Comparison of ENCODE assay signal across 13 cellular contexts in genomic region chr9:32587901-32588300, GRCh38. TPM values are rescaled to one million over a fixed set of nuclear protein-coding genes. Genes with fewer than 3 reads are reported as not detected.
DNase-seq lines count a peak whose midpoint lies in the region; FAIRE-seq and TF ChIP-seq lines count a peak whose summit lies in the region.
"Had no signal": no experiment of that assay in that cellular context is flagged by ENCODE, and none has a peak within 500 bp of the region (broad histone marks: within the 10 kb centered on the region; RNA-seq: fewer than 3 reads in every experiment).

No MANE protein-coding gene starts in this region.

- H4K8ac ChIP-seq in H9 (replicated peaks; ENCODE audit: insufficient read length, low read depth, low read length), result no peak overlapping the region

- no peaks in the 10 kb centered on the region for H3K79me2 ChIP-seq in H9 (ENCODE audit: insufficient read depth, low read length)

- no peak overlapping the region for H3K27ac ChIP-seq in H9 (ENCODE audit: insufficient read length, low read depth, low read length)
- no peak overlapping the region for H3K27ac ChIP-seq in uterus
- H3K27ac ChIP-seq in suprapubic skin, result no peak overlapping the region
- H3K27ac ChIP-seq: upper lobe of left lung had no signal

- no peak overlapping the region for H3K18ac ChIP-seq in H9 (ENCODE audit: insufficient read length, low read depth, low read length)

- no peak overlapping the region for H3K14ac ChIP-seq in H9 (ENCODE audit: insufficient read depth, low read length)

- no peak overlapping the region for H2BK120ac ChIP-seq in H9 (ENCODE audit: low read depth, low read length, poor library complexity, severe bottlenecking)

- H3K36me3 Mint-ChIP-seq in H9 (ENCODE audit: insufficient read depth in 1 of 3, low read depth in 3 of 3), result no peaks in the 10 kb centered on the region
- H3K36me3 Mint-ChIP-seq: CD8-positive, alpha-beta T cell had no signal

- DNase-seq in ELR (ENCODE audit: low read depth) (peak; percentile 31), H9 (no peak), choroid plexus epithelial cell (ENCODE audit: low read depth) (peak; percentile 24), uterus (no peak), suprapubic skin (ENCODE audit: low spot score in 2 of 2) (no peak), D721Med (ENCODE audit: insufficient read length, low spot score) (no peak)
- DNase-seq: CD8-positive, alpha-beta T cell; erythroblast; mucosa of descending colon; PC-3; retina; upper lobe of left lung had no signal

- H3K27me3 Mint-ChIP-seq in H9 (ENCODE audit: low read depth), result peaks cover 2% of the 10 kb centered on the region

- no peak overlapping the region for H3K4ac ChIP-seq in H9 (ENCODE audit: low read depth, low read length)

- no peak for FAIRE-seq in D721Med (lab: Jason Lieb, UNC)

- H4K5ac ChIP-seq in H9 (ENCODE audit: insufficient read length, low read depth, low read length), result no peak overlapping the region

- H3K36me3 ChIP-seq in uterus (no peaks in the 10 kb centered on the region), suprapubic skin (no peaks in the 10 kb centered on the region)
- H3K36me3 ChIP-seq: upper lobe of left lung had no signal

- no peak overlapping the region for H3K4me3 Mint-ChIP-seq in H9
- H3K4me3 Mint-ChIP-seq: CD8-positive, alpha-beta T cell; T-helper 1 cell treated with Interleukin-12 subunit alpha and Interleukin-12 subunit beta and Interleukin-4 antibody, amounts not matched to agents 30 μg/mL and 1 μg/mL, for 36 hours had no signal

- H3K23me2 ChIP-seq in H9 (ENCODE audit: insufficient read length, low read depth, low read length, poor library complexity, severe bottlenecking), result no peaks in the 10 kb centered on the region

- no peak overlapping the region for H3K56ac ChIP-seq in H9 (ENCODE audit: insufficient read length, low read depth, low read length)

- TF ChIP-seq CTCF in H9 (conservative IDR thresholded peaks at IDR 0.05), result peak; percentile 20; the same call in 1 of the 3 replicates
- TF ChIP-seq CTCF in choroid plexus epithelial cell (conservative IDR thresholded peaks at IDR 0.05; ENCODE audit: low read depth, low read length), result no peak
- TF ChIP-seq CTCF in uterus (IDR thresholded peaks at IDR 0.05), result no peak
- TF ChIP-seq CTCF in suprapubic skin (IDR thresholded peaks at IDR 0.05), result no peak
- no peak for TF ChIP-seq CTCF in D721Med (IDR thresholded peaks at IDR 0.05; ENCODE audit: insufficient read depth, missing control alignments)

- no peak overlapping the region for H2BK5ac ChIP-seq in H9 (ENCODE audit: insufficient read length, low read length)

- H3K4me2 ChIP-seq in H9 (ENCODE audit: insufficient read depth, insufficient read length, low read length), result no peak overlapping the region

- no peaks in the 10 kb centered on the region for H3K4me1 Mint-ChIP-seq in H9

- H3K4me1 ChIP-seq in H9 (ENCODE audit: insufficient read depth, low read length) (no peaks in the 10 kb centered on the region), uterus (no peaks in the 10 kb centered on the region), suprapubic skin (no peaks in the 10 kb centered on the region)
- H3K4me1 ChIP-seq: upper lobe of left lung had no signal

- H3T11ph ChIP-seq in H9 (ENCODE audit: low read length), result no peak overlapping the region

- H3K27ac Mint-ChIP-seq in H9, result no peak overlapping the region
- H3K27ac Mint-ChIP-seq: CD8-positive, alpha-beta T cell; T-helper 1 cell treated with Interleukin-12 subunit alpha and Interleukin-12 subunit beta and Interleukin-4 antibody, amounts not matched to agents 30 μg/mL and 1 μg/mL, for 36 hours had no signal

- H4K20me1 ChIP-seq in H9 (ENCODE audit: control insufficient read depth, insufficient read depth, insufficient read length), result no peaks in the 10 kb centered on the region

- H2BK12ac ChIP-seq in H9 (ENCODE audit: insufficient read length, low read depth, low read length), result no peak overlapping the region

- intact Hi-C loops in uterus (cut with DNase I; ENCODE audit: low total_unique reads), result no loop called here

- H3K4me3 ChIP-seq in choroid plexus epithelial cell (ENCODE audit: low read depth, low read length) (no peak overlapping the region), uterus (no peak overlapping the region), suprapubic skin (no peak overlapping the region)
- H3K4me3 ChIP-seq: mucosa of descending colon, upper lobe of left lung had no signal

- H3K27me3 ChIP-seq in H9 (ENCODE audit: insufficient read depth, low read length), result no peaks in the 10 kb centered on the region
- no peaks in the 10 kb centered on the region for H3K27me3 ChIP-seq in uterus
- peaks cover 6% of the 10 kb centered on the region for H3K27me3 ChIP-seq in suprapubic skin
- H3K27me3 ChIP-seq: upper lobe of left lung had no signal

- H3K9me3 ChIP-seq in H9 (ENCODE audit: control insufficient read depth, low read depth, low read length), result no peaks in the 10 kb centered on the region
- no peaks in the 10 kb centered on the region for H3K9me3 ChIP-seq in uterus
- H3K9me3 ChIP-seq in suprapubic skin, result no peaks in the 10 kb centered on the region
- H3K9me3 ChIP-seq: mucosa of descending colon, upper lobe of left lung had no signal

- no peak overlapping the region for H2AFZ ChIP-seq in H9 (ENCODE audit: low read length)

- TF ChIP-seq EP300 in suprapubic skin (IDR thresholded peaks at IDR 0.05), result no peak

- H2BK20ac ChIP-seq in H9 (ENCODE audit: low read depth, low read length, poor library complexity, severe bottlenecking), result no peak overlapping the region

- H2AK5ac ChIP-seq in H9 (ENCODE audit: insufficient read length, low read length), result no peak overlapping the region

- H3K9me3 Mint-ChIP-seq in H9, result peaks cover 2 to 3% of the 10 kb centered on the region in 2 experiments; a peak in 2 of 5 replicates
- H3K9me3 Mint-ChIP-seq: CD8-positive, alpha-beta T cell; T-helper 1 cell treated with Interleukin-12 subunit alpha and Interleukin-12 subunit beta and Interleukin-4 antibody, amounts not matched to agents 30 μg/mL and 1 μg/mL, for 36 hours had no signal

- no peak overlapping the region for H3K9ac ChIP-seq in H9 (ENCODE audit: extremely low read depth, insufficient read length, low read length)

- no peak overlapping the region for H2BK15ac ChIP-seq in H9 (ENCODE audit: low read depth, low read length)

- no peak overlapping the region for H3K23ac ChIP-seq in H9 (ENCODE audit: insufficient read length, low read depth, low read length)

- H4K91ac ChIP-seq in H9 (ENCODE audit: insufficient read length, low read depth, low read length), result no peak overlapping the region

- no peaks in the 10 kb centered on the region for H3K79me1 ChIP-seq in H9 (ENCODE audit: insufficient read depth, low read depth, low read length, poor library complexity, severe bottlenecking)

- no peak for TF ChIP-seq POLR2A in uterus (IDR thresholded peaks at IDR 0.05)
- no peak for TF ChIP-seq POLR2A in suprapubic skin (IDR thresholded peaks at IDR 0.05)

RNA-seq across cellular contexts. Expression of gene NDUFB6, which starts 14.9 kb away (rescaled TPM):
- total RNA-seq in H9 (2021), result 60.2 and 66.4 TPM in 2 replicates
- 100 to 1,000 TPM in 1 of 4 donors, 10 to 100 TPM in 3; 33.8 to 181 (median 54.5) TPM for total RNA-seq in uterus
- total RNA-seq in suprapubic skin, result 10 to 100 TPM; 29.9 to 61.0 (median 41.1) TPM

RNA-seq across cellular contexts. Expression of gene TOPORS, which starts 35.5 kb away (rescaled TPM):
- total RNA-seq in H9 (2021), result 30.2 and 31.9 TPM in 2 replicates
- 10 to 100 TPM; 12.8 to 49.3 (median 27.3) TPM for total RNA-seq in uterus
- 10 to 100 TPM; 19.2 to 29.0 (median 23.6) TPM for total RNA-seq in suprapubic skin

RNA-seq across cellular contexts. Expression of gene SMIM27, which starts 35.8 kb away (rescaled TPM):
- total RNA-seq in H9 (2021), result 12.2 and 15.7 TPM in 2 replicates
- total RNA-seq in uterus, result 1 to 10 TPM in 2 of 4 donors, not detected in 2; 1.7 to 8.1 TPM
- 1 to 10 TPM; 3.9 to 8.1 (median 6.8) TPM for total RNA-seq in suprapubic skin

RNA-seq across cellular contexts. Expression of gene TAF1L, which starts 47.6 kb away (rescaled TPM):
- total RNA-seq in H9 (2021) (not detected in 2 replicates), uterus (under 1 TPM in 2 of 4 donors, not detected in 2; under 0.01 to 0.07 TPM), suprapubic skin (under 1 TPM in 3 of 4 donors, not detected in 1; 0.08 to 0.24 (median 0.08) TPM)
- total RNA-seq: CD8-positive, alpha-beta T cell; mucosa of descending colon; PC-3; upper lobe of left lung had no signal

Comparison
In these comparisons a context has a peak if more than half of its experiments do, and no peak if none do; other contexts are left out.
1. DNase-seq: peak in ELR (single experiment) and choroid plexus epithelial cell (single experiment); none in H9 (single experiment), uterus (0 of 2), suprapubic skin (0 of 2) and D721Med (single experiment).